24 cellular contexts compared by ENCODE assay signal in the genomic region with DNA sequence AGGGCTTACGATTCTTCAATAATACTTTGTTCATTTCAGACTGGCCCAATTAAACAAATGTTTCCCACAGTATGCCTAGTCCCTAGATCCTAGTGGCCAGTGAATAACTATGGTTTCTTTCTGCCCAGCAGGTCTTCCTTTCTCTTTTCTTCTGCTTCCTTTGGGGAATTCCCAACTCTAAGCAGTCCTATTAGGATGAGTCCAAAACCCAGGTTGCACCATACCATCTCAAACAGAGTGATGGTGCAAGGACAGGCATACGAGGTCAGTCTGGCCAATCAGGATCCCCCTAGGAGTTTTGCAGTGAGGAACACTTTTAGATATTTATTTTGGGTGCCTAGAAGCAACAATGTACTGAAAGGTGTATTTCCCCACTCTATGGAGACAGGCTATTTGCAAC.
"Had no signal": no experiment of that assay in that cellular context is flagged by ENCODE, and none has a peak within 500 bp of the region (broad histone marks: within the 10 kb centered on the region; RNA-seq: fewer than 3 reads in every experiment).

No MANE protein-coding gene starts in this region.

- H3K9me3 Mint-ChIP-seq: activated CD4-positive, alpha-beta memory T cell treated with anti-CD3 and anti-CD28 coated beads for 36 hours; activated CD4-positive, alpha-beta T cell treated with anti-CD3 and anti-CD28 coated beads, Interleukin-2, amount 10 ng/mL, durations not matched to agents 24 days and 14 days; activated naive CD4-positive, alpha-beta T cell treated with anti-CD3 and anti-CD28 coated beads, Interleukin-2, amount 10 ng/mL, durations not matched to agents 7 days and 5 days; activated naive CD8-positive, alpha-beta T cell treated with anti-CD3 and anti-CD28 coated beads, Interleukin-2, amount 10 ng/mL, durations not matched to agents 7 days and 5 days; activated T-helper 1 cell treated with anti-CD3 and anti-CD28 coated beads, Interleukin-12 subunit alpha, Interleukin-12 subunit beta, Interleukin-2, Interleukin-4 antibody, amounts not matched to agents 30 ng/mL and 10 ng/mL and 1 ng/mL, durations not matched to agents 14 hours and 24 hours and 36 hours; brain had no signal

- H3K4me1 Mint-ChIP-seq: activated CD4-positive, alpha-beta T cell treated with anti-CD3 and anti-CD28 coated beads, Interleukin-2, amount 10 ng/mL, durations not matched to agents 24 days and 14 days; activated naive CD4-positive, alpha-beta T cell treated with anti-CD3 and anti-CD28 coated beads, Interleukin-2, amount 10 ng/mL, durations not matched to agents 7 days and 5 days; activated naive CD8-positive, alpha-beta T cell treated with anti-CD3 and anti-CD28 coated beads, Interleukin-2, amount 10 ng/mL, durations not matched to agents 7 days and 5 days; brain had no signal

- H3K36me3 ChIP-seq: ascending aorta, heart left ventricle, left lung, upper lobe of right lung had no signal

- H3K4me3 Mint-ChIP-seq: activated CD4-positive, alpha-beta memory T cell treated with anti-CD3 and anti-CD28 coated beads for 36 hours; activated CD4-positive, alpha-beta T cell treated with anti-CD3 and anti-CD28 coated beads, Interleukin-2, amount 10 ng/mL, durations not matched to agents 24 days and 14 days; activated naive CD4-positive, alpha-beta T cell treated with anti-CD3 and anti-CD28 coated beads, Interleukin-2, amount 10 ng/mL, durations not matched to agents 7 days and 5 days; activated naive CD8-positive, alpha-beta T cell treated with anti-CD3 and anti-CD28 coated beads, Interleukin-2, amount 10 ng/mL, durations not matched to agents 7 days and 5 days; activated T-helper 1 cell treated with anti-CD3 and anti-CD28 coated beads, Interleukin-12 subunit alpha, Interleukin-12 subunit beta, Interleukin-2, Interleukin-4 antibody, amounts not matched to agents 30 ng/mL and 10 ng/mL and 1 ng/mL, durations not matched to agents 14 hours and 24 hours and 36 hours; brain; natural killer cell treated with Interleukin-12 subunit alpha and Interleukin-12 subunit beta and Interleukin-15 and Interleukin-18, amount 100 ng/mL, for 72 hours had no signal

- DNase-seq: activated CD4-positive, alpha-beta memory T cell treated with anti-CD3 and anti-CD28 coated beads for 36 hours; activated CD4-positive, alpha-beta T cell treated with anti-CD3 and anti-CD28 coated beads, Interleukin-2, amount 10 ng/mL, durations not matched to agents 24 days and 14 days; activated CD4-positive, CD25-positive, alpha-beta regulatory T cell treated with anti-CD3 and anti-CD28 coated beads, Interleukin-2, amount 50 U/mL, for 72 hours; activated CD8-positive, alpha-beta memory T cell treated with anti-CD3 and anti-CD28 coated beads, Interleukin-2, amount 50 U/mL, for 4 hours; activated gamma-delta T cell; activated naive CD4-positive, alpha-beta T cell treated with anti-CD3 and anti-CD28 coated beads, Interleukin-2, amount 10 ng/mL, durations not matched to agents 7 days and 5 days; activated naive CD8-positive, alpha-beta T cell treated with anti-CD3 and anti-CD28 coated beads, Interleukin-2, amount 10 ng/mL, durations not matched to agents 7 days and 5 days; activated T-cell treated with anti-CD3 and anti-CD28 coated beads, Interleukin-2, amount 50 U/mL, for 1 hour; central memory CD4-positive, alpha-beta T cell; heart left ventricle; kidney glomerular epithelial cell; left lung; mucosa of descending colon; posterior cingulate gyrus; stimulated activated CD4-positive, alpha-beta T cell treated with anti-CD3 and anti-CD28 coated beads, Interleukin-12 subunit alpha, Interleukin-12 subunit beta, amount 100 ng/mL, for 4 hours; stimulated activated CD4-positive, alpha-beta T cell treated with anti-CD3 and anti-CD28 coated beads, Interleukin-4, amount 100 ng/mL, for 1 hour; stimulated activated naive CD8-positive, alpha-beta T cell treated with anti-CD3 and anti-CD28 coated beads, Interleukin-15, Interleukin-2, amounts not matched to agents 100 U/mL and 50 U/mL, for 24 hours; upper lobe of right lung had no signal

- H3K4me3 ChIP-seq: ascending aorta, heart left ventricle, left lung, mucosa of descending colon, skin epidermis, upper lobe of right lung had no signal

- H3K9me3 ChIP-seq: ascending aorta, heart left ventricle, left lung, mucosa of descending colon, upper lobe of right lung had no signal

- ATAC-seq: left lung; mucosa of descending colon; natural killer cell treated with Interleukin-12 subunit alpha and Interleukin-12 subunit beta and Interleukin-15 and Interleukin-18, amount 100 ng/mL, for 72 hours; stimulated activated naive CD8-positive, alpha-beta T cell treated with anti-CD3 and anti-CD28 coated beads, Interleukin-15, Interleukin-2, amounts not matched to agents 100 U/mL and 50 U/mL, for 24 hours; upper lobe of right lung had no signal

- H3K27me3 Mint-ChIP-seq: activated CD4-positive, alpha-beta memory T cell treated with anti-CD3 and anti-CD28 coated beads for 36 hours; activated CD4-positive, alpha-beta T cell treated with anti-CD3 and anti-CD28 coated beads, Interleukin-2, amount 10 ng/mL, durations not matched to agents 24 days and 14 days; activated naive CD4-positive, alpha-beta T cell treated with anti-CD3 and anti-CD28 coated beads, Interleukin-2, amount 10 ng/mL, durations not matched to agents 7 days and 5 days; activated naive CD8-positive, alpha-beta T cell treated with anti-CD3 and anti-CD28 coated beads, Interleukin-2, amount 10 ng/mL, durations not matched to agents 7 days and 5 days; brain; natural killer cell treated with Interleukin-12 subunit alpha and Interleukin-12 subunit beta and Interleukin-15 and Interleukin-18, amount 100 ng/mL, for 72 hours had no signal

- H3K4me1 ChIP-seq: left lung, upper lobe of right lung had no signal

- H3K27me3 ChIP-seq: ascending aorta, heart left ventricle, left lung, upper lobe of right lung had no signal

- H3K36me3 Mint-ChIP-seq: activated CD4-positive, alpha-beta memory T cell treated with anti-CD3 and anti-CD28 coated beads for 36 hours; activated naive CD4-positive, alpha-beta T cell treated with anti-CD3 and anti-CD28 coated beads, Interleukin-2, amount 10 ng/mL, durations not matched to agents 7 days and 5 days; activated naive CD8-positive, alpha-beta T cell treated with anti-CD3 and anti-CD28 coated beads, Interleukin-2, amount 10 ng/mL, durations not matched to agents 7 days and 5 days; brain; natural killer cell treated with Interleukin-12 subunit alpha and Interleukin-12 subunit beta and Interleukin-15 and Interleukin-18, amount 100 ng/mL, for 72 hours had no signal

- H3K27ac Mint-ChIP-seq: activated CD4-positive, alpha-beta memory T cell treated with anti-CD3 and anti-CD28 coated beads for 36 hours; activated CD4-positive, alpha-beta T cell treated with anti-CD3 and anti-CD28 coated beads, Interleukin-2, amount 10 ng/mL, durations not matched to agents 24 days and 14 days; activated naive CD4-positive, alpha-beta T cell treated with anti-CD3 and anti-CD28 coated beads, Interleukin-2, amount 10 ng/mL, durations not matched to agents 7 days and 5 days; activated naive CD8-positive, alpha-beta T cell treated with anti-CD3 and anti-CD28 coated beads, Interleukin-2, amount 10 ng/mL, durations not matched to agents 7 days and 5 days; activated T-helper 1 cell treated with anti-CD3 and anti-CD28 coated beads, Interleukin-12 subunit alpha, Interleukin-12 subunit beta, Interleukin-2, Interleukin-4 antibody, amounts not matched to agents 30 ng/mL and 10 ng/mL and 1 ng/mL, durations not matched to agents 14 hours and 24 hours and 36 hours; brain; natural killer cell treated with Interleukin-12 subunit alpha and Interleukin-12 subunit beta and Interleukin-15 and Interleukin-18, amount 100 ng/mL, for 72 hours had no signal

- H3K27ac ChIP-seq: left lung, upper lobe of right lung, VCaP had no signal
